ENCODE assay signal across 19 cellular contexts in the genomic region with DNA sequence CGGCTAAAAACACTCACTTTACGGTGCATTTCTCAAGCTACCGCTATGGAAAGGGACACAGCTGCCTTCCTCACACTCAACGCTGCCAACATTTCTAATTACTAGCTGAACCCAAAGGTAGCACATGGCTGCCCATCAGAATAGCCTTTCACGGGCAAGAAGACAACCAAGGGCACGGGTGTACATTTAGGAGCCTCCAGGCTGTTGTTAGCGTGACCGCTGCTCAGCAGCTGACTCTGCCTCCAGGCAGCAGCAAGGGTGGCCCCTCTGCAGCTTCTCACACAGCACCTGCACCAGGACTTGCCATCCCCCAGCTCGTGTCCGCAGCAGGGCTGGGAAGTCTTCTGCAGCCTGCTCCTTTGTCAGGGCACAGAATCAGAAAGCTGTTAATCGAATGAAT.
"Had no signal": no experiment of that assay in that cellular context is flagged by ENCODE, and none has a peak within 500 bp of the region (broad histone marks: within the 10 kb centered on the region; RNA-seq: fewer than 3 reads in every experiment).

No MANE protein-coding gene starts in this region.

- H3K4me3 ChIP-seq: colonic mucosa, heart right ventricle, left lung, lung, right atrium auricular region, sigmoid colon, skin epidermis, stomach, thoracic aorta had no signal

- H3K9me3 ChIP-seq: colonic mucosa, heart right ventricle, left lung, right atrium auricular region, sigmoid colon, stomach, thoracic aorta had no signal

- H3K4me3 Mint-ChIP-seq: naive thymus-derived CD4-positive, alpha-beta T cell; nephron progenitor cell had no signal

- H3K9me3 Mint-ChIP-seq: naive thymus-derived CD4-positive, alpha-beta T cell; nephron progenitor cell had no signal

- H3K4me1 ChIP-seq: colonic mucosa, heart right ventricle, left lung, right atrium auricular region, stomach had no signal

- DNase-seq: colonic mucosa; effector CD4-positive, alpha-beta T cell; heart right ventricle; hypothalamus; left lung; mesenchymal stem cell; naive thymus-derived CD4-positive, alpha-beta T cell; nephron progenitor cell; posterior cingulate gyrus; sigmoid colon; stimulated activated CD4-positive, alpha-beta T cell treated with anti-CD3 and anti-CD28 coated beads, Interleukin-12 subunit alpha, Interleukin-12 subunit beta, amount 100 ng/mL, for 4 hours; stimulated activated naive CD4-positive, alpha-beta T cell; stomach; substantia nigra; trophoblast cell had no signal

- H3K27me3 ChIP-seq: colonic mucosa, heart right ventricle, left lung, right atrium auricular region, sigmoid colon, stomach had no signal

- H3K36me3 ChIP-seq: colonic mucosa, heart right ventricle, left lung, right atrium auricular region, sigmoid colon, stomach, thoracic aorta had no signal

- H3K27ac Mint-ChIP-seq: naive thymus-derived CD4-positive, alpha-beta T cell; nephron progenitor cell had no signal

- H3K27me3 Mint-ChIP-seq: naive thymus-derived CD4-positive, alpha-beta T cell had no signal

- ATAC-seq: heart right ventricle; left lung; naive thymus-derived CD4-positive, alpha-beta T cell had no signal

- H3K27ac ChIP-seq: colonic mucosa, heart right ventricle, left lung, right atrium auricular region, sigmoid colon, skin epidermis, stomach, thoracic aorta had no signal
